Comparison of ENCODE assay signal across 10 cellular contexts in the genomic region with DNA sequence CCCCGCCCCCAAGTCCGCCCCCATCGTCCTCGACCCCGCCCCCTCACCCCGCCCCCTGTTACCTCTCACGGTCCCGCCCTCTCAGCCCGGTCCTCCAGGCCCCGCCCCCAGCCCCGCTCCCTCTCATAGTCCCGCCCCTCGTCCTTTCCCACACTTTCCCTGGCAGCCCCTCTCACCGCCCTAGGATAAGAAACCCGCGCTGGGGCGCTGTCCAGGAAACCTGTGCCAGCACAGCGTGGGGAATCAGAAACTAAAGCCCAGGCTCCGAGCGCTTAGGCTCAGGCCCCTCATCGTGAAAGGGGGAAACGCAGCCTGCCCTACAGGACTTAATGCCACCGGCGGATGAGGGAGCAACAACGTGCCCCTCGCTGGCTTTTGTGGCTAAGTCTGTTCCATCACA. TPM values are rescaled to one million over a fixed set of nuclear protein-coding genes. Genes with fewer than 3 reads are reported as not detected.
DNase-seq lines count a peak whose midpoint lies in the region; ATAC-seq, FAIRE-seq and TF ChIP-seq lines count a peak whose summit lies in the region.
"Had no signal": no experiment of that assay in that cellular context is flagged by ENCODE, and none has a peak within 500 bp of the region (broad histone marks: within the 10 kb centered on the region; RNA-seq: fewer than 3 reads in every experiment).

No MANE protein-coding gene starts in this region.

- H3K27ac ChIP-seq in HUES6 (ENCODE audit: low read depth, low read length) (no peak overlapping the region), fibroblast of lung (ENCODE audit: insufficient read depth, low read length) (no peak overlapping the region), neutrophil (no peak overlapping the region)

- H3K4me1 ChIP-seq in HUES6 (ENCODE audit: control insufficient read depth, insufficient read depth, low read length) (peaks cover 60% of the 10 kb centered on the region), fibroblast of lung (ENCODE audit: control insufficient read depth, extremely low read depth, insufficient read depth, low read length) (no peaks in the 10 kb centered on the region), neutrophil (ENCODE audit: control insufficient read depth in 1 of 2, insufficient read depth in 1 of 2, low read depth in 1 of 2, low read length in 1 of 2) (peaks cover 0 to 5% of the 10 kb centered on the region in 2 experiments)

- no peak overlapping the region for H3K4me3 Mint-ChIP-seq in activated CD4-positive, alpha-beta memory T cell treated with anti-CD3 and anti-CD28 coated beads, Interleukin-2, amount 10 ng/mL, durations not matched to agents 7 days and 5 days

- H3K79me2 ChIP-seq in fibroblast of lung (ENCODE audit: control insufficient read depth, insufficient read depth, low read length) = no peaks in the 10 kb centered on the region

- H3K9me3 ChIP-seq in HUES6 (ENCODE audit: control insufficient read depth, insufficient read depth, low read depth, low read length) = no peaks in the 10 kb centered on the region
- no peaks in the 10 kb centered on the region for H3K9me3 ChIP-seq in fibroblast of lung (ENCODE audit: control insufficient read depth, insufficient read depth, low read depth, low read length)
- H3K9me3 ChIP-seq in neutrophil = no peaks in the 10 kb centered on the region

- ATAC-seq in GM21390 (IDR thresholded peaks at IDR 0.05; ENCODE audit: unreplicated experiment) = no peak

- CTCF ChIA-PET in activated CD4-positive, alpha-beta memory T cell treated with anti-CD3 and anti-CD28 coated beads, Interleukin-2, amount 10 ng/mL, durations not matched to agents 7 days and 5 days (lab: Charles Lee) = no interaction called here

- DNase-seq in activated CD4-positive, alpha-beta memory T cell treated with anti-CD3 and anti-CD28 coated beads, Interleukin-2, amount 10 ng/mL, durations not matched to agents 7 days and 5 days = peak; percentile 31
- DNase-seq in fibroblast of lung (ENCODE audit: low read depth in 2 of 2) (peak in 1 of 2 donors; percentile 48), NCI-H1105 treated with DMSO at 0.1 percent for 48 hours (lab: John Stamatoyannopoulos, UW) (no peak), NCI-H510A treated with DMSO at 0.1 percent for 48 hours (lab: John Stamatoyannopoulos, UW) (no peak), RCC 7860 (ENCODE audit: low spot score) (no peak)

- H3K36me3 ChIP-seq in HUES6 (ENCODE audit: control insufficient read depth, insufficient read depth, low read length) (no peaks in the 10 kb centered on the region), fibroblast of lung (ENCODE audit: control insufficient read depth, insufficient read depth, low read length) (no peaks in the 10 kb centered on the region), neutrophil (no peaks in the 10 kb centered on the region)

- H3K4me3 ChIP-seq in HUES6 (ENCODE audit: low read depth, low read length) (peak overlapping the region; percentile 50), fibroblast of lung (replicated peaks in 1 of 4; ENCODE audit: control extremely low read depth in 1 of 4, insufficient read depth in 1 of 4, low read depth in 3 of 4, low read length in 4 of 4) (no peak overlapping the region), neutrophil (ENCODE audit: low read depth in 1 of 2, low read length in 1 of 2) (peak overlapping the region; percentile 54 to 58)

- TF ChIP-seq CTCF in fibroblast of lung (conservative IDR thresholded peaks at IDR 0.05 in 1 of 2, IDR thresholded peaks at IDR 0.05 in 1 of 2; ENCODE audit: low read depth in 1 of 2, low read length in 2 of 2) = no peak
- no peak for TF ChIP-seq CTCF in neutrophil (IDR thresholded peaks at IDR 0.05)

- H3K9ac ChIP-seq in HUES6 (ENCODE audit: low read length) (peak overlapping the region; percentile 29), fibroblast of lung (ENCODE audit: insufficient read depth, low read length) (no peak overlapping the region)

- H3K4me2 ChIP-seq in fibroblast of lung (ENCODE audit: extremely low read depth, insufficient read depth, low read length) = peak overlapping the region; percentile 25

- no peaks in the 10 kb centered on the region for H4K20me1 ChIP-seq in fibroblast of lung (ENCODE audit: control insufficient read depth, extremely low read depth, insufficient read depth, low read length)

- H3K27me3 ChIP-seq in HUES6 (ENCODE audit: control insufficient read depth, insufficient read depth, low read length) (no peaks in the 10 kb centered on the region), fibroblast of lung (ENCODE audit: control insufficient read depth, insufficient read depth, low read length) (peaks cover 5% of the 10 kb centered on the region), neutrophil (peaks cover 20% of the 10 kb centered on the region)

- POLR2A ChIA-PET in activated CD4-positive, alpha-beta memory T cell treated with anti-CD3 and anti-CD28 coated beads, Interleukin-2, amount 10 ng/mL, durations not matched to agents 7 days and 5 days (lab: Charles Lee) = no interaction called here

- H3K9me3 Mint-ChIP-seq in activated CD4-positive, alpha-beta memory T cell treated with anti-CD3 and anti-CD28 coated beads, Interleukin-2, amount 10 ng/mL, durations not matched to agents 7 days and 5 days = no peaks in the 10 kb centered on the region

- H3K4me1 Mint-ChIP-seq in activated CD4-positive, alpha-beta memory T cell treated with anti-CD3 and anti-CD28 coated beads, Interleukin-2, amount 10 ng/mL, durations not matched to agents 7 days and 5 days = peaks cover 5% of the 10 kb centered on the region

- H3K27ac Mint-ChIP-seq in activated CD4-positive, alpha-beta memory T cell treated with anti-CD3 and anti-CD28 coated beads, Interleukin-2, amount 10 ng/mL, durations not matched to agents 7 days and 5 days = no peak overlapping the region

- H2AFZ ChIP-seq in fibroblast of lung (ENCODE audit: low read length) = no peak overlapping the region

- H3K27me3 Mint-ChIP-seq in activated CD4-positive, alpha-beta memory T cell treated with anti-CD3 and anti-CD28 coated beads, Interleukin-2, amount 10 ng/mL, durations not matched to agents 7 days and 5 days = peaks cover 30% of the 10 kb centered on the region

- H3K36me3 Mint-ChIP-seq in activated CD4-positive, alpha-beta memory T cell treated with anti-CD3 and anti-CD28 coated beads, Interleukin-2, amount 10 ng/mL, durations not matched to agents 7 days and 5 days (ENCODE audit: low read depth) = no peaks in the 10 kb centered on the region

- FAIRE-seq in RCC 7860 (lab: Jason Lieb, UNC) = no peak

RNA-seq across cellular contexts. Expression of a gene that starts 20.9 kb away (rescaled TPM):
- not detected for total RNA-seq in activated CD4-positive, alpha-beta memory T cell treated with anti-CD3 and anti-CD28 coated beads, Interleukin-2, amount 10 ng/mL, durations not matched to agents 7 days and 5 days
- not detected in 2 replicates for total RNA-seq in fibroblast of lung
- not detected in 2 replicates for polyA plus RNA-seq in fibroblast of lung
- polyA plus RNA-seq in fibroblast of lung (2012) = not detected in 2 replicates
- polyA minus RNA-seq in fibroblast of lung (ENCODE audit: low replicate concordance) = not detected in 2 replicates
- total RNA-seq: glomerular endothelial cell, HT1080 had no signal

Comparison
In these comparisons a context has a peak if more than half of its experiments do, and no peak if none do; other contexts are left out.
1. H3K4me3 ChIP-seq: peak in HUES6 (single experiment) and neutrophil (2 of 2); none in fibroblast of lung (0 of 4).